ENCODE assay signal across 14 cellular contexts in the genomic region with DNA sequence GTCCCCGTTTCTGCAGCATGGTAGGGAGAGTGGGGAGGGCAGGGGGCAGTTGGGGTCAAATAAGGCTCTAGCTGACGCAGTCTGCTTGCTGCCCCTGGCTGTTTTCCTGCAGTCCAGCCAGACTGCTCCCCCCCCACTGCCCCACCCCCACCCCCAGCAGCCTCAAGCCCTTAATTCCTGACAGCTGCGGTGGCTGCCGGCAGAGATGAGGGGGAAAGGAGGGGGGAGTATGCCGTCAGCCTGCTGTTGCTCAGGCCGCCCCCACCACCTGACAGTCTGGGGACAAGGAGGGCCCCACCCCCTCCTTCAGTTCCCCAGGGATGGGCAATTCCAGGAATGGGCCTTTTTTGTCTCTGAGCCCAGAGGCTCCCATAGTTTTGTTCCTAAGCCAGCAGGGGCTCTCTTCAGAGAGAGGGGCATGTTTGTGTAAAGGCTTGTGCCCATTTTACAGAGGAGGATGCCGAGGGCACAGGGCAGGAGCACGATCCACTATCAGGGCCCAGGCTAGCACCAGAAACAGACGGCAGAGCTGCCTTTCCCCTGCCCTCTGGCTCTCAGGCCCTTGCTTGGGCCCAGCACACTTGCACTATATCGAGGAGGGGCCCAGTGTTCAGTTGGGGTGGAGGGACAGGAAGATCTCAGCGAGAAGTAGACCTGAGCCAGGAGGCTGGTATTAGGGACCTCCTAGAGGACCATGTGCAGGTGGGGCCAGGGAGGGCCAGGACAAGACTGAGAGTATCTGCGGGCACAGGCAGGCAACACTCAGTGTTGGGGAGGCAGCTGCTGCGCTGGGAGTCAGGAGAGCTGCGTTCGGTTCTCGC. TPM values are rescaled to one million over a fixed set of nuclear protein-coding genes. Genes with fewer than 3 reads are reported as not detected.
A peak's percentile ranks its signal among the peaks of the same experiment; 100 is the strongest.
DNase-seq lines count a peak whose midpoint lies in the region; ATAC-seq, FAIRE-seq and TF ChIP-seq lines count a peak whose summit lies in the region.
"Had no signal": no experiment of that assay in that cellular context is flagged by ENCODE, and none has a peak within 500 bp of the region (broad histone marks: within the 10 kb centered on the region; RNA-seq: fewer than 3 reads in every experiment).

No MANE protein-coding gene starts in this region.

- H3K27ac Mint-ChIP-seq in GM23338 (no peak overlapping the region), memory B cell (peak overlapping the region; percentile 97)
- H3K27ac Mint-ChIP-seq: activated CD8-positive, alpha-beta memory T cell treated with anti-CD3 and anti-CD28 coated beads, Interleukin-2, amount 10 ng/mL, durations not matched to agents 7 days and 5 days had no signal

- WGBS in small intestine, 3 donors = 31 to 33% (median 32%) methylated on average over 12 to 16 of the region's 16 CpGs

- H3K27me3 ChIP-seq in GM23338 (ENCODE audit: insufficient read depth) = peaks cover 98% of the 10 kb centered on the region
- no peaks in the 10 kb centered on the region for H3K27me3 ChIP-seq in SJCRH30
- H3K27me3 ChIP-seq in small intestine (ENCODE audit: control insufficient read depth in 2 of 2, insufficient read depth in 2 of 2, low read length in 2 of 2) = peaks cover 0 to 38% of the 10 kb centered on the region in 2 donors

- peaks cover 14% of the 10 kb centered on the region; the same call in 1 of the 2 replicates for H3K4me1 ChIP-seq in GM23338 (ENCODE audit: insufficient read depth)
- peaks cover 48% of the 10 kb centered on the region for H3K4me1 ChIP-seq in SJCRH30
- H3K4me1 ChIP-seq in small intestine (ENCODE audit: control insufficient read depth in 2 of 2, insufficient read depth in 1 of 2, low read depth in 1 of 2, low read length in 1 of 2) = peaks cover 0 to 2% of the 10 kb centered on the region in 2 donors

- DNase-seq in COLO668 (lab: John Stamatoyannopoulos, UW; ENCODE audit: unreplicated experiment) (peak; percentile 39), GM23338 (ENCODE audit: low spot score) (no peak), SJCRH30 (peak; percentile 91 to 92), memory B cell (ENCODE audit: low spot score in 2 of 2) (peak in 1 of 2 donors; percentile 22), small intestine (no peak), G401 (ENCODE audit: low spot score) (no peak), NCI-H1092 (lab: John Stamatoyannopoulos, UW) (no peak)
- no peak for DNase-seq in activated CD8-positive, alpha-beta memory T cell treated with anti-CD3 and anti-CD28 coated beads, Interleukin-2, amount 50 U/mL, for 4 hours
- DNase-seq: activated CD8-positive, alpha-beta memory T cell treated with anti-CD3 and anti-CD28 coated beads, Interleukin-2, amount 10 ng/mL, durations not matched to agents 7 days and 5 days; NCI-H187 had no signal

- H3K27ac ChIP-seq in GM23338 (ENCODE audit: low read depth) = no peak overlapping the region
- H3K27ac ChIP-seq in SJCRH30 = no peak overlapping the region; the same call in 1 of the 2 replicates
- H3K27ac ChIP-seq in small intestine (ENCODE audit: low read depth in 1 of 2, low read length in 1 of 2) = peak overlapping the region in 1 of 2 donors; percentile 52
- H3K27ac ChIP-seq: cardiac muscle cell had no signal

- no peaks in the 10 kb centered on the region for H3K79me2 ChIP-seq in GM23338 (replicated peaks; ENCODE audit: insufficient read depth)

- no peak overlapping the region for H2AFZ ChIP-seq in GM23338

- H3K4me3 ChIP-seq in GM23338 (no peak overlapping the region), SJCRH30 (no peak overlapping the region), small intestine (ENCODE audit: low read depth in 1 of 2, low read length in 2 of 2) (no peak overlapping the region)
- H3K4me3 ChIP-seq: cardiac muscle cell had no signal

- H3K27me3 Mint-ChIP-seq in GM23338 (ENCODE audit: insufficient read depth, low read depth, poor library complexity) (peaks cover 95% of the 10 kb centered on the region), memory B cell (peaks cover 1% of the 10 kb centered on the region)

- no peaks in the 10 kb centered on the region for H3K36me3 ChIP-seq in GM23338 (ENCODE audit: insufficient read depth)
- H3K36me3 ChIP-seq in SJCRH30 = no peaks in the 10 kb centered on the region
- no peaks in the 10 kb centered on the region for H3K36me3 ChIP-seq in small intestine (ENCODE audit: control insufficient read depth in 2 of 2, insufficient read depth in 2 of 2, low read length in 2 of 2)
- H3K36me3 ChIP-seq: cardiac muscle cell had no signal

- H4K20me1 ChIP-seq in GM23338 (replicated peaks; ENCODE audit: insufficient read depth) = peaks cover 25% of the 10 kb centered on the region

- H3K36me3 Mint-ChIP-seq in GM23338 (ENCODE audit: low read depth) (no peaks in the 10 kb centered on the region), memory B cell (no peaks in the 10 kb centered on the region)
- H3K36me3 Mint-ChIP-seq: activated CD8-positive, alpha-beta memory T cell treated with anti-CD3 and anti-CD28 coated beads, Interleukin-2, amount 10 ng/mL, durations not matched to agents 7 days and 5 days had no signal

- no peak overlapping the region for H3K4me2 ChIP-seq in GM23338

- in situ Hi-C loops in G401 (cut with HindIII; ENCODE audit: low sequenced_read_pairs) = no loop called here

- no peak for FAIRE-seq in small intestine (lab: Jason Lieb, UNC)

- H3F3A ChIP-seq in GM23338 (replicated peaks; ENCODE audit: low read depth) = no peaks in the 10 kb centered on the region

- H3K9me3 ChIP-seq in SJCRH30 (replicated peaks) (no peaks in the 10 kb centered on the region), small intestine (ENCODE audit: control insufficient read depth, low read depth) (no peaks in the 10 kb centered on the region)

- ATAC-seq in GM23338 = no peak
- no peak for ATAC-seq in memory B cell (ENCODE audit: low read depth)
- ATAC-seq: left lobe of liver, Right ventricle myocardium inferior had no signal

- no peaks in the 10 kb centered on the region for H3K9me2 ChIP-seq in GM23338 (ENCODE audit: insufficient read depth)

- no peak for TF ChIP-seq CTCF in GM23338 (conservative IDR thresholded peaks at IDR 0.05; ENCODE audit: low read depth in 2 of 2)

- H3K9me3 Mint-ChIP-seq in GM23338 (no peaks in the 10 kb centered on the region), memory B cell (no peaks in the 10 kb centered on the region)

- H3K4me3 Mint-ChIP-seq in GM23338 = peak overlapping the region; percentile 57
- H3K4me3 Mint-ChIP-seq in memory B cell = peak overlapping the region; percentile 93

- H3K4me1 Mint-ChIP-seq in GM23338 (peaks cover 20% of the 10 kb centered on the region), memory B cell (peaks cover 38% of the 10 kb centered on the region)

TF ChIP-seq in GM23338, 12 proteins besides CTCF, POLR2A, EP300 and RAD21:
- TF ChIP-seq EZH2phosphoT487 (IDR thresholded peaks at IDR 0.05; ENCODE audit: unreplicated experiment) (peak; percentile 45), POLR2AphosphoS5 (IDR thresholded peaks at IDR 0.05; ENCODE audit: low read depth) (no peak)

RNA-seq across cellular contexts. Expression of a gene that starts 1.5 kb away (rescaled TPM):
- not detected in 2 replicates for total RNA-seq in GM23338 (2014; rRNA removed; shearing (Covaris generic))
- polyA plus RNA-seq in GM23338 (2016; fragmentation: Nextera tagmentation; extraction: Ambion mirVana) (not detected in 2 replicates), small intestine (1 to 10 TPM in 1 of 3 donors, under 1 TPM in 1, not detected in 1; 0.37 to 2.4 TPM)
- total RNA-seq in SJCRH30 (2014; rRNA removed; shearing (Covaris generic)) = 0.10 and 0.28 TPM in 2 replicates
- 0.12 and 1.4 TPM in 2 replicates for total RNA-seq in G401 (2014; rRNA removed; shearing (Covaris generic))
- total RNA-seq: cardiac muscle cell, left lobe of liver, Right ventricle myocardium inferior had no signal
- polyA plus RNA-seq: cardiac muscle cell had no signal

RNA-seq across cellular contexts. Expression of a gene that starts 19.5 kb away (rescaled TPM):
- not detected in 2 replicates for total RNA-seq in GM23338 (2014; rRNA removed; shearing (Covaris generic))
- not detected in 2 replicates for polyA plus RNA-seq in GM23338 (2016; fragmentation: Nextera tagmentation; extraction: Ambion mirVana)
- total RNA-seq in SJCRH30 (2014; rRNA removed; shearing (Covaris generic)) = 0.08 and 0.10 TPM in 2 replicates
- polyA plus RNA-seq in small intestine = 1 to 10 TPM in 1 of 3 donors, not detected in 2; 1.8 TPM
- 0.14 TPM in 1 of 2 replicates, not detected in the other for total RNA-seq in G401 (2014; rRNA removed; shearing (Covaris generic))
- total RNA-seq: activated CD8-positive, alpha-beta memory T cell treated with anti-CD3 and anti-CD28 coated beads, Interleukin-2, amount 10 ng/mL, durations not matched to agents 7 days and 5 days; cardiac muscle cell had no signal

RNA-seq across cellular contexts. Expression of a gene that starts 47.5 kb away (rescaled TPM):
- total RNA-seq in GM23338 (2014; rRNA removed; shearing (Covaris generic)) = not detected in 2 replicates
- polyA plus RNA-seq in GM23338 (2016; fragmentation: Nextera tagmentation; extraction: Ambion mirVana) (not detected in 2 replicates), small intestine (not detected)
- 0.13 and 0.16 TPM in 2 replicates for total RNA-seq in SJCRH30 (2014; rRNA removed; shearing (Covaris generic))
- not detected in 2 replicates for total RNA-seq in G401 (2014; rRNA removed; shearing (Covaris generic))
- total RNA-seq: activated CD8-positive, alpha-beta memory T cell treated with anti-CD3 and anti-CD28 coated beads, Interleukin-2, amount 10 ng/mL, durations not matched to agents 7 days and 5 days; cardiac muscle cell; Daoy; left lobe of liver; Right ventricle myocardium inferior had no signal

Comparison
In these comparisons a context has a peak if more than half of its experiments do, and no peak if none do; other contexts are left out.
1. DNase-seq: peak in COLO668 (single experiment) and SJCRH30 (2 of 2); none in GM23338 (single experiment), small intestine (single experiment), G401 (single experiment), activated CD8-positive, alpha-beta memory T cell treated with anti-CD3 and anti-CD28 coated beads, Interleukin-2, amount 50 U/mL, for 4 hours (single experiment) and NCI-H1092 (single experiment).